Comparison of ENCODE assay signal across 25 cellular contexts in the genomic region with DNA sequence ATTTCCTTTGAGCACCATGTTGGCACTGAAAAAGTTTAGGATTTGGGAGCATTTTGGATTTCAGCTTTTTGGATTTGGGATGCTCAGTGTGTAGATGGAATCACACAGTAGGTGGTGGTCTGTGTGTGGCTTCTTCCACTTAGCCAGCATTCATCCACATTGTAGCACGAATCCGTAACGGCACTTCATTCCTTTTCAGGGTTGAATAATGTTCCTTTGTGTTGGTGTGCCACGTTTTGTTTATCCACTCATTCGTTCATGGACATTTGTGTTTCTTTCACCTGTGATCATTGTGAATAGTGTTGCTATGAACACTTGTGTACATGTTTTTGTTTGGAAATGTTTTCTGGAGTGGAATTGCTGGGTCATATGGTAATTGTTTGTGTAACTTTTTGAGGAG.
DNase-seq lines count a peak whose midpoint lies in the region; ATAC-seq, FAIRE-seq and TF ChIP-seq lines count a peak whose summit lies in the region.
"Had no signal": no experiment of that assay in that cellular context is flagged by ENCODE, and none has a peak within 500 bp of the region (broad histone marks: within the 10 kb centered on the region; RNA-seq: fewer than 3 reads in every experiment).

No MANE protein-coding gene starts in this region.

- peak overlapping the region; percentile 78 to 95 for H3K27ac Mint-ChIP-seq in natural killer cell
- no peak overlapping the region for H3K27ac Mint-ChIP-seq in natural killer cell treated with Interleukin-12 subunit alpha and Interleukin-12 subunit beta and Interleukin-15 and Interleukin-18, amount 100 ng/mL, for 72 hours
- H3K27ac Mint-ChIP-seq: CD4-positive, CD25-positive, alpha-beta regulatory T cell had no signal

- H3K4me3 Mint-ChIP-seq in natural killer cell = no peak overlapping the region
- no peak overlapping the region for H3K4me3 Mint-ChIP-seq in natural killer cell treated with Interleukin-12 subunit alpha and Interleukin-12 subunit beta and Interleukin-15 and Interleukin-18, amount 100 ng/mL, for 72 hours
- H3K4me3 Mint-ChIP-seq: CD14-positive monocyte; CD4-positive, alpha-beta memory T cell; CD4-positive, CD25-positive, alpha-beta regulatory T cell; CD8-positive, alpha-beta memory T cell had no signal

- TF ChIP-seq CTCF in natural killer cell (IDR thresholded peaks at IDR 0.05) = no peak

- no peaks in the 10 kb centered on the region for H3K9me3 Mint-ChIP-seq in natural killer cell
- no peaks in the 10 kb centered on the region for H3K9me3 Mint-ChIP-seq in natural killer cell treated with Interleukin-12 subunit alpha and Interleukin-12 subunit beta and Interleukin-15 and Interleukin-18, amount 100 ng/mL, for 72 hours
- H3K9me3 Mint-ChIP-seq: CD4-positive, alpha-beta memory T cell; CD4-positive, CD25-positive, alpha-beta regulatory T cell; CD8-positive, alpha-beta memory T cell had no signal

- peak; percentile 16 for FAIRE-seq in HTR-8/SVneo (lab: Jason Lieb, UNC)
- FAIRE-seq: A204.1, GM12878, GM12892, GM18507 had no signal

- intact Hi-C loops in natural killer cell (cut with micrococcal nuclease) = loop anchor here (10.0 kb wide), 1 partner anchor 54 kb away; no protein-coding TSS in a partner anchor

- DNase-seq in natural killer cell (no peak), HTR-8/SVneo (ENCODE audit: insufficient read length, low spot score) (no peak), SHP77 treated with DMSO at 0.1 percent for 48 hours (lab: John Stamatoyannopoulos, UW) (no peak), NCI-H2196 treated with DMSO at 0.1 percent for 48 hours (lab: John Stamatoyannopoulos, UW; ENCODE audit: unreplicated experiment) (no peak)
- DNase-seq in natural killer cell treated with Interleukin-12 subunit alpha and Interleukin-12 subunit beta and Interleukin-15 and Interleukin-18, amount 100 ng/mL, for 72 hours (ENCODE audit: low spot score) = no peak
- DNase-seq: 8988T; ACHN; BE2C; C1 segment of cervical spinal cord; CD4-positive, alpha-beta memory T cell; CD4-positive, CD25-positive, alpha-beta regulatory T cell; CD8-positive, alpha-beta memory T cell; COR-L47; DMS 273 treated with DMSO at 0.1 percent for 48 hours; DMS153; DMS53; DMS79; DND-41; EL; GDM1 had no signal

- H3K4me1 Mint-ChIP-seq in natural killer cell = peaks cover 63 to 89% of the 10 kb centered on the region in 2 donors
- peaks cover 34 to 51% of the 10 kb centered on the region in 2 donors for H3K4me1 Mint-ChIP-seq in natural killer cell treated with Interleukin-12 subunit alpha and Interleukin-12 subunit beta and Interleukin-15 and Interleukin-18, amount 100 ng/mL, for 72 hours (ENCODE audit: low read depth in 2 of 2)

- no peak for ATAC-seq in natural killer cell
- ATAC-seq in natural killer cell treated with Interleukin-12 subunit alpha and Interleukin-12 subunit beta and Interleukin-15 and Interleukin-18, amount 100 ng/mL, for 72 hours = no peak
- ATAC-seq: GM12878 had no signal

- no peaks in the 10 kb centered on the region for H3K36me3 Mint-ChIP-seq in natural killer cell
- no peaks in the 10 kb centered on the region for H3K36me3 Mint-ChIP-seq in natural killer cell treated with Interleukin-12 subunit alpha and Interleukin-12 subunit beta and Interleukin-15 and Interleukin-18, amount 100 ng/mL, for 72 hours

- H3K27me3 Mint-ChIP-seq in natural killer cell (ENCODE audit: low read depth in 2 of 2) = no peaks in the 10 kb centered on the region
- no peaks in the 10 kb centered on the region for H3K27me3 Mint-ChIP-seq in natural killer cell treated with Interleukin-12 subunit alpha and Interleukin-12 subunit beta and Interleukin-15 and Interleukin-18, amount 100 ng/mL, for 72 hours
- H3K27me3 Mint-ChIP-seq: CD4-positive, alpha-beta memory T cell; CD4-positive, CD25-positive, alpha-beta regulatory T cell had no signal

Comparison
In these comparisons a context has a peak if more than half of its experiments do, and no peak if none do; other contexts are left out.
1. H3K27ac Mint-ChIP-seq: peak in natural killer cell (2 of 2); none in natural killer cell treated with Interleukin-12 subunit alpha and Interleukin-12 subunit beta and Interleukin-15 and Interleukin-18, amount 100 ng/mL, for 72 hours (0 of 2).